1 cellular context compared by ENCODE assay signal in the genomic region with DNA sequence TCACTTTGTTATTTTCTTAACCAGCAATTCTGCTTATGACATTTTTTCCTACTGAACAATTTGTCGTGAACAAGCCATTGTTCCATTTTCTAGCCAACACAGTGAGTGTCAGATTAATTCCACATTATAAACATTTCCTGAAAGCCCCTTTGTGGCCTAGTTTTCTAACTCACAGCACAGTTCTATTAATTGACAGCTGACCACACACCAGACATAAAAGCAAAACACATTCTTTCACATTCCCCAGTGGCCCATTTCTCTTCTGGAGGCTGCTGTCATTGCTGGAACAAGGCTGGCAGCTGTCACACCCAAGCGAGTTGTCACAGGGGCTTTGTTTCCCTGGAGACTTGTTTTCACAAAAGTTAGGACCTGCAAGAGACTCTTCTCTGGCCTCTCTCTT.
TF ChIP-seq lines count a peak whose summit lies in the region.

No MANE protein-coding gene starts in this region.

TF ChIP-seq in GM12878, 131 proteins besides CTCF, POLR2A, EP300 and RAD21 (continued from another document):
- TF ChIP-seq, protein P1, sequence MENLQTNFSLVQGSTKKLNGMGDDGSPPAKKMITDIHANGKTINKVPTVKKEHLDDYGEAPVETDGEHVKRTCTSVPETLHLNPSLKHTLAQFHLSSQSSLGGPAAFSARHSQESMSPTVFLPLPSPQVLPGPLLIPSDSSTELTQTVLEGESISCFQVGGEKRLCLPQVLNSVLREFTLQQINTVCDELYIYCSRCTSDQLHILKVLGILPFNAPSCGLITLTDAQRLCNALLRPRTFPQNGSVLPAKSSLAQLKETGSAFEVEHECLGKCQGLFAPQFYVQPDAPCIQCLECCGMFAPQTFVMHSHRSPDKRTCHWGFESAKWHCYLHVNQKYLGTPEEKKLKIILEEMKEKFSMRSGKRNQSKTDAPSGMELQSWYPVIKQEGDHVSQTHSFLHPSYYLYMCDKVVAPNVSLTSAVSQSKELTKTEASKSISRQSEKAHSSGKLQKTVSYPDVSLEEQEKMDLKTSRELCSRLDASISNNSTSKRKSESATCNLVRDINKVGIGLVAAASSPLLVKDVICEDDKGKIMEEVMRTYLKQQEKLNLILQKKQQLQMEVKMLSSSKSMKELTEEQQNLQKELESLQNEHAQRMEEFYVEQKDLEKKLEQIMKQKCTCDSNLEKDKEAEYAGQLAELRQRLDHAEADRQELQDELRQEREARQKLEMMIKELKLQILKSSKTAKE (IDR thresholded peaks at IDR 0.05; ENCODE audit: low read depth, poor library complexity, severe bottlenecking), result no peak
- TF ChIP-seq FOS (IDR thresholded peaks at IDR 0.05; ENCODE audit: borderline replicate concordance, extremely low read depth, insufficient read length) (no peak), PKNOX1 (IDR thresholded peaks at IDR 0.05) (0 out of 2 replicates have a peak, but pooled peaks have one; percentile 24), MEF2B (IDR thresholded peaks at IDR 0.05; ENCODE audit: partially characterized antibody, poor library complexity, severe bottlenecking) (peak; percentile 71), TAF1 (IDR thresholded peaks at IDR 0.05; ENCODE audit: borderline replicate concordance, low read depth, low read length) (no peak), JUND (IDR thresholded peaks at IDR 0.05; ENCODE audit: low read depth, low read length) (no peak), SMARCA5 (IDR thresholded peaks at IDR 0.05) (no peak), SPI1 (IDR thresholded peaks at IDR 0.05; ENCODE audit: borderline replicate concordance, insufficient read depth, low read depth, low read length) (no peak)
